1 cellular context compared by ENCODE assay signal in genomic region chr12:110091136-110091711, GRCh38.
TF ChIP-seq lines count a peak whose summit lies in the region.

No MANE protein-coding gene starts in this region.

TF ChIP-seq in HepG2, 621 proteins besides CTCF, POLR2A, EP300 and RAD21 (continued from another document and continues in another):
- TF ChIP-seq, protein P1, sequence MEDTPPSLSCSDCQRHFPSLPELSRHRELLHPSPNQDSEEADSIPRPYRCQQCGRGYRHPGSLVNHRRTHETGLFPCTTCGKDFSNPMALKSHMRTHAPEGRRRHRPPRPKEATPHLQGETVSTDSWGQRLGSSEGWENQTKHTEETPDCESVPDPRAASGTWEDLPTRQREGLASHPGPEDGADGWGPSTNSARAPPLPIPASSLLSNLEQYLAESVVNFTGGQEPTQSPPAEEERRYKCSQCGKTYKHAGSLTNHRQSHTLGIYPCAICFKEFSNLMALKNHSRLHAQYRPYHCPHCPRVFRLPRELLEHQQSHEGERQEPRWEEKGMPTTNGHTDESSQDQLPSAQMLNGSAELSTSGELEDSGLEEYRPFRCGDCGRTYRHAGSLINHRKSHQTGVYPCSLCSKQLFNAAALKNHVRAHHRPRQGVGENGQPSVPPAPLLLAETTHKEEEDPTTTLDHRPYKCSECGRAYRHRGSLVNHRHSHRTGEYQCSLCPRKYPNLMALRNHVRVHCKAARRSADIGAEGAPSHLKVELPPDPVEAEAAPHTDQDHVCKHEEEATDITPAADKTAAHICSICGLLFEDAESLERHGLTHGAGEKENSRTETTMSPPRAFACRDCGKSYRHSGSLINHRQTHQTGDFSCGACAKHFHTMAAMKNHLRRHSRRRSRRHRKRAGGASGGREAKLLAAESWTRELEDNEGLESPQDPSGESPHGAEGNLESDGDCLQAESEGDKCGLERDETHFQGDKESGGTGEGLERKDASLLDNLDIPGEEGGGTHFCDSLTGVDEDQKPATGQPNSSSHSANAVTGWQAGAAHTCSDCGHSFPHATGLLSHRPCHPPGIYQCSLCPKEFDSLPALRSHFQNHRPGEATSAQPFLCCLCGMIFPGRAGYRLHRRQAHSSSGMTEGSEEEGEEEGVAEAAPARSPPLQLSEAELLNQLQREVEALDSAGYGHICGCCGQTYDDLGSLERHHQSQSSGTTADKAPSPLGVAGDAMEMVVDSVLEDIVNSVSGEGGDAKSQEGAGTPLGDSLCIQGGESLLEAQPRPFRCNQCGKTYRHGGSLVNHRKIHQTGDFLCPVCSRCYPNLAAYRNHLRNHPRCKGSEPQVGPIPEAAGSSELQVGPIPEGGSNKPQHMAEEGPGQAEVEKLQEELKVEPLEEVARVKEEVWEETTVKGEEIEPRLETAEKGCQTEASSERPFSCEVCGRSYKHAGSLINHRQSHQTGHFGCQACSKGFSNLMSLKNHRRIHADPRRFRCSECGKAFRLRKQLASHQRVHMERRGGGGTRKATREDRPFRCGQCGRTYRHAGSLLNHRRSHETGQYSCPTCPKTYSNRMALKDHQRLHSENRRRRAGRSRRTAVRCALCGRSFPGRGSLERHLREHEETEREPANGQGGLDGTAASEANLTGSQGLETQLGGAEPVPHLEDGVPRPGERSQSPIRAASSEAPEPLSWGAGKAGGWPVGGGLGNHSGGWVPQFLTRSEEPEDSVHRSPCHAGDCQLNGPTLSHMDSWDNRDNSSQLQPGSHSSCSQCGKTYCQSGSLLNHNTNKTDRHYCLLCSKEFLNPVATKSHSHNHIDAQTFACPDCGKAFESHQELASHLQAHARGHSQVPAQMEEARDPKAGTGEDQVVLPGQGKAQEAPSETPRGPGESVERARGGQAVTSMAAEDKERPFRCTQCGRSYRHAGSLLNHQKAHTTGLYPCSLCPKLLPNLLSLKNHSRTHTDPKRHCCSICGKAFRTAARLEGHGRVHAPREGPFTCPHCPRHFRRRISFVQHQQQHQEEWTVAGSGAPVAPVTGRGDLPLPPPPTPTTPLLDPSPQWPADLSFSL (CRISPR knock-in tag; IDR thresholded peaks at IDR 0.05): no peak
- TF ChIP-seq, protein P2, sequence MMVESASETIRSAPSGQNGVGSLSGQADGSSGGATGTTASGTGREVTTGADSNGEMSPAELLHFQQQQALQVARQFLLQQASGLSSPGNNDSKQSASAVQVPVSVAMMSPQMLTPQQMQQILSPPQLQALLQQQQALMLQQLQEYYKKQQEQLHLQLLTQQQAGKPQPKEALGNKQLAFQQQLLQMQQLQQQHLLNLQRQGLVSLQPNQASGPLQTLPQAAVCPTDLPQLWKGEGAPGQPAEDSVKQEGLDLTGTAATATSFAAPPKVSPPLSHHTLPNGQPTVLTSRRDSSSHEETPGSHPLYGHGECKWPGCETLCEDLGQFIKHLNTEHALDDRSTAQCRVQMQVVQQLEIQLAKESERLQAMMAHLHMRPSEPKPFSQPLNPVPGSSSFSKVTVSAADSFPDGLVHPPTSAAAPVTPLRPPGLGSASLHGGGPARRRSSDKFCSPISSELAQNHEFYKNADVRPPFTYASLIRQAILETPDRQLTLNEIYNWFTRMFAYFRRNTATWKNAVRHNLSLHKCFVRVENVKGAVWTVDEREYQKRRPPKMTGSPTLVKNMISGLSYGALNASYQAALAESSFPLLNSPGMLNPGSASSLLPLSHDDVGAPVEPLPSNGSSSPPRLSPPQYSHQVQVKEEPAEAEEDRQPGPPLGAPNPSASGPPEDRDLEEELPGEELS (CRISPR knock-in tag; IDR thresholded peaks at IDR 0.05): peak; percentile 86
- no peak; the same call in 1 of the 2 replicates for TF ChIP-seq ZNF296 (CRISPR knock-in tag; conservative IDR thresholded peaks at IDR 0.05)
- TF ChIP-seq ZMYM4 (CRISPR knock-in tag; IDR thresholded peaks at IDR 0.05): peak; percentile 73
- 0 out of 2 replicates have a peak, but pooled peaks have one; percentile 54 for TF ChIP-seq ZNF563 (CRISPR knock-in tag; IDR thresholded peaks at IDR 0.05)
- no peak for TF ChIP-seq ATF6 (CRISPR knock-in tag; conservative IDR thresholded peaks at IDR 0.05)
- TF ChIP-seq SALL1 (CRISPR knock-in tag; IDR thresholded peaks at IDR 0.05): peak; percentile 96
- 0 out of 2 replicates have a peak, but pooled peaks have one; percentile 30 for TF ChIP-seq THAP9 (CRISPR knock-in tag; IDR thresholded peaks at IDR 0.05; ENCODE audit: borderline replicate concordance)
- 0 out of 2 replicates have a peak, but pooled peaks have one; percentile 61 for TF ChIP-seq MAZ (IDR thresholded peaks at IDR 0.05; ENCODE audit: borderline replicate concordance, low read depth, low read length)
- TF ChIP-seq MAZ (CRISPR knock-in tag; IDR thresholded peaks at IDR 0.05; ENCODE audit: low read depth): peak; percentile 91
- TF ChIP-seq POGZ (CRISPR knock-in tag; IDR thresholded peaks at IDR 0.05): peak; percentile 69
- peak; percentile 58; the same call in 1 of the 2 replicates for TF ChIP-seq FOXP1 (IDR thresholded peaks at IDR 0.05)
- peak; percentile 85 for TF ChIP-seq FOXP1 (CRISPR knock-in tag; IDR thresholded peaks at IDR 0.05)
- TF ChIP-seq ZNF629 (CRISPR knock-in tag; conservative IDR thresholded peaks at IDR 0.05): no peak
- TF ChIP-seq IRF2 (CRISPR knock-in tag; IDR thresholded peaks at IDR 0.05): peak; percentile 42; the same call in 1 of the 2 replicates
- no peak for TF ChIP-seq GPN1 (CRISPR knock-in tag; IDR thresholded peaks at IDR 0.05; ENCODE audit: borderline replicate concordance)
- no peak for TF ChIP-seq RFXANK (CRISPR knock-in tag; IDR thresholded peaks at IDR 0.05)
- no peak for TF ChIP-seq EEA1 (CRISPR knock-in tag; IDR thresholded peaks at IDR 0.05; ENCODE audit: borderline replicate concordance)
- TF ChIP-seq MAFK (conservative IDR thresholded peaks at IDR 0.05 in 1 of 2, IDR thresholded peaks at IDR 0.05 in 1 of 2; ENCODE audit: low read length in 2 of 2): peak; percentile 67 to 80
- no peak for TF ChIP-seq ZNF282 (IDR thresholded peaks at IDR 0.05; ENCODE audit: partially characterized antibody)
- 0 out of 2 replicates have a peak, but pooled peaks have one; percentile 28 for TF ChIP-seq KMT2A (CRISPR knock-in tag; IDR thresholded peaks at IDR 0.05)
- peak; percentile 59; the same call in 1 of the 2 replicates for TF ChIP-seq ZHX1 (CRISPR knock-in tag; IDR thresholded peaks at IDR 0.05; ENCODE audit: low read depth)
- TF ChIP-seq ZNF713 (CRISPR knock-in tag; IDR thresholded peaks at IDR 0.05): no peak
- TF ChIP-seq, protein P3, sequence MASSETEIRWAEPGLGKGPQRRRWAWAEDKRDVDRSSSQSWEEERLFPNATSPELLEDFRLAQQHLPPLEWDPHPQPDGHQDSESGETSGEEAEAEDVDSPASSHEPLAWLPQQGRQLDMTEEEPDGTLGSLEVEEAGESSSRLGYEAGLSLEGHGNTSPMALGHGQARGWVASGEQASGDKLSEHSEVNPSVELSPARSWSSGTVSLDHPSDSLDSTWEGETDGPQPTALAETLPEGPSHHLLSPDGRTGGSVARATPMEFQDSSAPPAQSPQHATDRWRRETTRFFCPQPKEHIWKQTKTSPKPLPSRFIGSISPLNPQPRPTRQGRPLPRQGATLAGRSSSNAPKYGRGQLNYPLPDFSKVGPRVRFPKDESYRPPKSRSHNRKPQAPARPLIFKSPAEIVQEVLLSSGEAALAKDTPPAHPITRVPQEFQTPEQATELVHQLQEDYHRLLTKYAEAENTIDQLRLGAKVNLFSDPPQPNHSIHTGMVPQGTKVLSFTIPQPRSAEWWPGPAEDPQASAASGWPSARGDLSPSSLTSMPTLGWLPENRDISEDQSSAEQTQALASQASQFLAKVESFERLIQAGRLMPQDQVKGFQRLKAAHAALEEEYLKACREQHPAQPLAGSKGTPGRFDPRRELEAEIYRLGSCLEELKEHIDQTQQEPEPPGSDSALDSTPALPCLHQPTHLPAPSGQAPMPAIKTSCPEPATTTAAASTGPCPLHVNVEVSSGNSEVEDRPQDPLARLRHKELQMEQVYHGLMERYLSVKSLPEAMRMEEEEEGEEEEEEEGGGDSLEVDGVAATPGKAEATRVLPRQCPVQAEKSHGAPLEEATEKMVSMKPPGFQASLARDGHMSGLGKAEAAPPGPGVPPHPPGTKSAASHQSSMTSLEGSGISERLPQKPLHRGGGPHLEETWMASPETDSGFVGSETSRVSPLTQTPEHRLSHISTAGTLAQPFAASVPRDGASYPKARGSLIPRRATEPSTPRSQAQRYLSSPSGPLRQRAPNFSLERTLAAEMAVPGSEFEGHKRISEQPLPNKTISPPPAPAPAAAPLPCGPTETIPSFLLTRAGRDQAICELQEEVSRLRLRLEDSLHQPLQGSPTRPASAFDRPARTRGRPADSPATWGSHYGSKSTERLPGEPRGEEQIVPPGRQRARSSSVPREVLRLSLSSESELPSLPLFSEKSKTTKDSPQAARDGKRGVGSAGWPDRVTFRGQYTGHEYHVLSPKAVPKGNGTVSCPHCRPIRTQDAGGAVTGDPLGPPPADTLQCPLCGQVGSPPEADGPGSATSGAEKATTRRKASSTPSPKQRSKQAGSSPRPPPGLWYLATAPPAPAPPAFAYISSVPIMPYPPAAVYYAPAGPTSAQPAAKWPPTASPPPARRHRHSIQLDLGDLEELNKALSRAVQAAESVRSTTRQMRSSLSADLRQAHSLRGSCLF (CRISPR knock-in tag; IDR thresholded peaks at IDR 0.05; ENCODE audit: borderline replicate concordance): no peak
- peak; percentile 24; the same call in 1 of the 2 replicates for TF ChIP-seq ZFP36L1 (CRISPR knock-in tag; IDR thresholded peaks at IDR 0.05)
- TF ChIP-seq TBX3 (IDR thresholded peaks at IDR 0.05; ENCODE audit: borderline replicate concordance): peak; percentile 88
- TF ChIP-seq ZC3H13 (CRISPR knock-in tag; IDR thresholded peaks at IDR 0.05): 0 out of 2 replicates have a peak, but pooled peaks have one; percentile 44
- TF ChIP-seq ZNF331 (CRISPR knock-in tag; IDR thresholded peaks at IDR 0.05): peak; percentile 67; the same call in 1 of the 2 replicates
- no peak for TF ChIP-seq POLR2G (IDR thresholded peaks at IDR 0.05; ENCODE audit: low read depth, low read length)
- TF ChIP-seq GABPB1 (CRISPR knock-in tag; IDR thresholded peaks at IDR 0.05): no peak
- no peak for TF ChIP-seq LCORL (IDR thresholded peaks at IDR 0.05)
- peak; percentile 95 for TF ChIP-seq LCORL (CRISPR knock-in tag; IDR thresholded peaks at IDR 0.05)
- no peak for TF ChIP-seq ZNF7 (CRISPR knock-in tag; IDR thresholded peaks at IDR 0.05)
- peak; percentile 58 for TF ChIP-seq MYC (CRISPR knock-in tag; IDR thresholded peaks at IDR 0.05; ENCODE audit: borderline replicate concordance)
- TF ChIP-seq, protein P4, sequence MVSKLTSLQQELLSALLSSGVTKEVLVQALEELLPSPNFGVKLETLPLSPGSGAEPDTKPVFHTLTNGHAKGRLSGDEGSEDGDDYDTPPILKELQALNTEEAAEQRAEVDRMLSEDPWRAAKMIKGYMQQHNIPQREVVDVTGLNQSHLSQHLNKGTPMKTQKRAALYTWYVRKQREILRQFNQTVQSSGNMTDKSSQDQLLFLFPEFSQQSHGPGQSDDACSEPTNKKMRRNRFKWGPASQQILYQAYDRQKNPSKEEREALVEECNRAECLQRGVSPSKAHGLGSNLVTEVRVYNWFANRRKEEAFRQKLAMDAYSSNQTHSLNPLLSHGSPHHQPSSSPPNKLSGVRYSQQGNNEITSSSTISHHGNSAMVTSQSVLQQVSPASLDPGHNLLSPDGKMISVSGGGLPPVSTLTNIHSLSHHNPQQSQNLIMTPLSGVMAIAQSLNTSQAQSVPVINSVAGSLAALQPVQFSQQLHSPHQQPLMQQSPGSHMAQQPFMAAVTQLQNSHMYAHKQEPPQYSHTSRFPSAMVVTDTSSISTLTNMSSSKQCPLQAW (CRISPR knock-in tag; IDR thresholded peaks at IDR 0.05): 0 out of 2 replicates have a peak, but pooled peaks have one; percentile 53
- TF ChIP-seq ZNF644 (CRISPR knock-in tag; IDR thresholded peaks at IDR 0.05; ENCODE audit: low read depth): peak; percentile 13; the same call in 1 of the 2 replicates
- peak; percentile 99 for TF ChIP-seq ZEB1 (IDR thresholded peaks at IDR 0.05; ENCODE audit: insufficient replicate concordance, low read depth)
